In genomic region chr10:92592761-92593552, GRCh38 we compare ENCODE assay signal across 8 cellular contexts. TPM values are rescaled to one million over a fixed set of nuclear protein-coding genes. Genes with fewer than 3 reads are reported as not detected.
DNase-seq lines count a peak whose midpoint lies in the region; ATAC-seq and TF ChIP-seq lines count a peak whose summit lies in the region.

Gene KIF11 (plus strand): TSS chr10:92593130. CDS start chr10:92593376, 246 bp downstream.

- no peaks in the 10 kb centered on the region for H3K9me3 Mint-ChIP-seq in chondrocyte (ENCODE audit: low read depth)

- peak within 1 kb of the TSS; percentile 80 for H3K4me3 ChIP-seq in kidney epithelial cell (ENCODE audit: low read depth, low read length)

- DNase-seq in AG20443 (ENCODE audit: low spot score): peak; percentile 95
- peak; percentile 96 for DNase-seq in NCI-H510A treated with DMSO at 0.1 percent for 48 hours (lab: John Stamatoyannopoulos, UW)
- DNase-seq in activated CD4-positive, alpha-beta T cell treated with anti-CD3 and anti-CD28 coated beads for 24 hours (ENCODE audit: low read depth in 2 of 2): peak; percentile 94 to 98
- DNase-seq in chondrocyte (ENCODE audit: low spot score): peak; percentile 98
- peak; percentile 80 for DNase-seq in kidney epithelial cell (ENCODE audit: low read depth)
- DNase-seq in stimulated activated CD4-positive, alpha-beta T cell treated with anti-CD3 and anti-CD28 coated beads, Interleukin-15, amount 100 ng/mL, for 48 hours (ENCODE audit: low read depth in 2 of 2): peak; percentile 95 to 97

- peak; percentile 39 for TF ChIP-seq CTCF in chondrocyte (IDR thresholded peaks at IDR 0.05)
- no peak for TF ChIP-seq CTCF in kidney epithelial cell (IDR thresholded peaks at IDR 0.05; ENCODE audit: insufficient read depth, low read length, poor library complexity, severe bottlenecking)

- H3K4me3 Mint-ChIP-seq in chondrocyte (ENCODE audit: unreplicated experiment): peak within 1 kb of the TSS; percentile 92

- TF ChIP-seq POLR2A in GM19099 (IDR thresholded peaks at IDR 0.05; ENCODE audit: extremely low read depth, insufficient read length, low read depth): peak; percentile 95

- H3K27me3 Mint-ChIP-seq in chondrocyte (ENCODE audit: low read depth): no peaks in the 10 kb centered on the region

- peak; percentile 76 for ATAC-seq in HG03432 (IDR thresholded peaks at IDR 0.05; ENCODE audit: unreplicated experiment)

- H3K27me3 ChIP-seq in kidney epithelial cell (ENCODE audit: control insufficient read depth, insufficient read depth, low read length): no peaks in the 10 kb centered on the region

- no peaks in the 10 kb centered on the region for H3K36me3 ChIP-seq in kidney epithelial cell (ENCODE audit: control insufficient read depth, insufficient read depth, low read length)

- H3K4me1 Mint-ChIP-seq in chondrocyte (ENCODE audit: low read depth): peaks cover 49% of the 10 kb centered on the region

- H3K27ac Mint-ChIP-seq in chondrocyte (ENCODE audit: unreplicated experiment): peak within 1 kb of the TSS; percentile 93

- no peaks in the 10 kb centered on the region for H3K36me3 Mint-ChIP-seq in chondrocyte (ENCODE audit: low read depth)

RNA-seq across cellular contexts. Expression of gene KIF11, which starts in this region (rescaled TPM):
- total RNA-seq in chondrocyte (6.6 to 9.9 TPM (median 7.1 TPM) in 3 replicates), kidney epithelial cell (4.5 and 5.7 TPM in 2 replicates)

Comparison
In these comparisons a context has a peak if more than half of its experiments do, and no peak if none do; other contexts are left out.
1. Peak in every context shown above with its lines: DNase-seq, ATAC-seq and H3K4me3 ChIP-seq.